ENCODE assay signal across 9 cellular contexts in the genomic region with DNA sequence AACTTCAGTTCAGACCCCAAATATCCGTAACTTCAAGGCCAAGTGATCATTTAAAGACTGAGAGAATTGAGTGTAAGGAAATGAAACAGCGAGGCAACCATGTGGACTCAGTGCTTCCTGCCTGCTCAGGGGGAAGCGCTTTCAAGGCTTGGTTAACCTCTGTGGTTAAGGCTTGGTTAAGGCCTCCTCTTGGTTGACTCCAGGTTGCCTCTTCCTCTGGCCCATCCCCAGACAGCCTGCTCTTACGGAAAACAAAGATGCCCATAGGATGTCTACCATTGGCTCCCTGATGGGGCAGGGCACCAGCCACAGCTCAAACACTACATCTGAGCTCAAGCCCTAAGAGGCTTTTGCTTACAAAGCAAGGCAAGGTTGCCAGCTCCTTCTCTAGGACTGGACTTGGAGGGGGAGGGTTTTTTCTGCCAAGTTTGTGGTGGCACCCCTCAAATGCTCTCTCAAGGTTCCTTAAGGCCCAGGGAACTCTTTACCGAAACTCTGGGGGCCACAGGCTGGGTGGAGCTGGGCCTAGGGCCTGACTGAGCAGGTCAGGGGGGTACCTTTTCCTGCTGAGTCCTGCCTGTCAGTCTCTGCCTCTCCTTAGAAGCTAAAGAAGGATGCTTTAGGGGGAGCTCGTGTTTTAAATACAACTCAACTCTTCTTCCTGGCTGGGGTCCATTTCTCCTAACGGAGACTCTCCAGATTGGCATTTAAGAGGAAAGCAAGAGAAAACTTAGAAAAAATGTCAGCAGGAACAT. TPM values are rescaled to one million over a fixed set of nuclear protein-coding genes. Genes with fewer than 3 reads are reported as not detected.
DNase-seq lines count a peak whose midpoint lies in the region; ATAC-seq and TF ChIP-seq lines count a peak whose summit lies in the region.
"Had no signal": no experiment of that assay in that cellular context is flagged by ENCODE, and none has a peak within 500 bp of the region (broad histone marks: within the 10 kb centered on the region; RNA-seq: fewer than 3 reads in every experiment).

No MANE protein-coding gene starts in this region.

- no peak for TF ChIP-seq POLR2A in heart left ventricle (IDR thresholded peaks at IDR 0.05)

- peaks cover 37% of the 10 kb centered on the region for H3K27me3 ChIP-seq in H7 (ENCODE audit: control insufficient read depth, insufficient read depth, low read length)
- H3K27me3 ChIP-seq in heart left ventricle = no peaks in the 10 kb centered on the region

- no peak for TF ChIP-seq CTCF in heart left ventricle (IDR thresholded peaks at IDR 0.05)

- H3K4me1 Mint-ChIP-seq in activated naive CD8-positive, alpha-beta T cell treated with anti-CD3 and anti-CD28 coated beads, Interleukin-2, amount 10 ng/mL, durations not matched to agents 7 days and 5 days = peaks cover 21% of the 10 kb centered on the region

- 76 to 95% (median 81%) methylated on average over 6 to 7 of the region's 7 CpGs for WGBS in heart left ventricle, 4 donors

- POLR2A ChIA-PET in activated naive CD8-positive, alpha-beta T cell treated with anti-CD3 and anti-CD28 coated beads, Interleukin-2, amount 10 ng/mL, durations not matched to agents 7 days and 5 days (lab: Charles Lee) = interaction anchor here (0.9 to 1.5 kb wide), 2 partner anchors 11 to 65 kb away, joined by 3 to 5 read pairs; no protein-coding TSS in a partner anchor

- H3K36me3 ChIP-seq in H7 (replicated peaks; ENCODE audit: control insufficient read depth, insufficient read depth, low read length) = no peaks in the 10 kb centered on the region
- no peaks in the 10 kb centered on the region for H3K36me3 ChIP-seq in heart left ventricle

- peaks cover 0 to 6% (median 0%) of the 10 kb centered on the region in 12 donors for H3K4me1 ChIP-seq in heart left ventricle

- H3K27ac Mint-ChIP-seq in activated naive CD8-positive, alpha-beta T cell treated with anti-CD3 and anti-CD28 coated beads, Interleukin-2, amount 10 ng/mL, durations not matched to agents 7 days and 5 days = peak overlapping the region; percentile 81

- peak; percentile 79 for ATAC-seq in GM18499 (IDR thresholded peaks at IDR 0.05; ENCODE audit: insufficient read depth, unreplicated experiment)
- peak; percentile 91 for ATAC-seq in activated naive CD8-positive, alpha-beta T cell treated with anti-CD3 and anti-CD28 coated beads, Interleukin-2, amount 10 ng/mL, durations not matched to agents 7 days and 5 days (ENCODE audit: low read depth)
- no peak for ATAC-seq in heart left ventricle

- peaks cover 71% of the 10 kb centered on the region for H3K27me3 Mint-ChIP-seq in activated naive CD8-positive, alpha-beta T cell treated with anti-CD3 and anti-CD28 coated beads, Interleukin-2, amount 10 ng/mL, durations not matched to agents 7 days and 5 days

- no peaks in the 10 kb centered on the region for H3K9me3 ChIP-seq in heart left ventricle

- DNase-seq in H7 (peak; percentile 16), MV-4-11 (lab: John Stamatoyannopoulos, UW) (peak; percentile 97), ureter (ENCODE audit: low spot score) (no peak), heart left ventricle (no peak), HuH-7 (ENCODE audit: low spot score) (no peak)
- DNase-seq in activated naive CD8-positive, alpha-beta T cell treated with anti-CD3 and anti-CD28 coated beads, Interleukin-2, amount 10 ng/mL, durations not matched to agents 7 days and 5 days = peak; percentile 66
- DNase-seq in stimulated activated naive CD4-positive, alpha-beta T cell (lab: John Stamatoyannopoulos, UW) = peak in 4 of 6 experiments; percentile 22 to 72 (median 67)

- peak overlapping the region; percentile 60 for H3K4me3 Mint-ChIP-seq in activated naive CD8-positive, alpha-beta T cell treated with anti-CD3 and anti-CD28 coated beads, Interleukin-2, amount 10 ng/mL, durations not matched to agents 7 days and 5 days

- no peaks in the 10 kb centered on the region for H3K9me3 Mint-ChIP-seq in activated naive CD8-positive, alpha-beta T cell treated with anti-CD3 and anti-CD28 coated beads, Interleukin-2, amount 10 ng/mL, durations not matched to agents 7 days and 5 days

- no peaks in the 10 kb centered on the region for H3K36me3 Mint-ChIP-seq in activated naive CD8-positive, alpha-beta T cell treated with anti-CD3 and anti-CD28 coated beads, Interleukin-2, amount 10 ng/mL, durations not matched to agents 7 days and 5 days

- H3K27ac ChIP-seq in heart left ventricle = no peak overlapping the region
- H3K27ac ChIP-seq: skin epidermis had no signal

- intact Hi-C loops in heart left ventricle (cut with DNase I) = no loop called here

- H3K4me3 ChIP-seq in H7 (ENCODE audit: insufficient read depth, low read depth, low read length) = no peak overlapping the region
- H3K4me3 ChIP-seq in heart left ventricle = no peak overlapping the region
- H3K4me3 ChIP-seq: skin epidermis had no signal

RNA-seq across cellular contexts. Expression of a gene that starts 13.7 kb away (rescaled TPM):
- 2.0 and 4.6 TPM in 2 replicates for total RNA-seq in H7 (2014; rRNA removed; shearing (Covaris generic))
- not detected for total RNA-seq in activated naive CD8-positive, alpha-beta T cell treated with anti-CD3 and anti-CD28 coated beads, Interleukin-2, amount 10 ng/mL, durations not matched to agents 7 days and 5 days
- not detected for total RNA-seq in ureter
- total RNA-seq in heart left ventricle = under 1 TPM in 2 of 9 donors, not detected in 7; 0.05 to 0.39 TPM
- polyA plus RNA-seq in heart left ventricle = under 1 TPM in 1 of 2 donors, not detected in 1; 0.04 TPM

RNA-seq across cellular contexts. Expression of a gene that starts 27.1 kb away (rescaled TPM):
- 13.4 and 15.6 TPM in 2 replicates for total RNA-seq in H7 (2014; rRNA removed; shearing (Covaris generic))
- total RNA-seq in activated naive CD8-positive, alpha-beta T cell treated with anti-CD3 and anti-CD28 coated beads, Interleukin-2, amount 10 ng/mL, durations not matched to agents 7 days and 5 days = 100 to 1,000 TPM; 111 to 115 TPM
- total RNA-seq in ureter = 39.0 TPM
- total RNA-seq in heart left ventricle = 10 to 100 TPM; 39.3 to 66.6 (median 50.0) TPM
- 10 to 100 TPM; 23.0 to 63.9 TPM for polyA plus RNA-seq in heart left ventricle

Comparison
In these comparisons a context has a peak if more than half of its experiments do, and no peak if none do; other contexts are left out.
1. ATAC-seq: peak in GM18499 (single experiment) and activated naive CD8-positive, alpha-beta T cell treated with anti-CD3 and anti-CD28 coated beads, Interleukin-2, amount 10 ng/mL, durations not matched to agents 7 days and 5 days (single experiment); none in heart left ventricle (0 of 4).
2. DNase-seq: peak in H7 (single experiment), MV-4-11 (single experiment), activated naive CD8-positive, alpha-beta T cell treated with anti-CD3 and anti-CD28 coated beads, Interleukin-2, amount 10 ng/mL, durations not matched to agents 7 days and 5 days (single experiment) and stimulated activated naive CD4-positive, alpha-beta T cell (4 of 6); none in ureter (single experiment), heart left ventricle (0 of 5) and HuH-7 (single experiment).